In the genomic region with DNA sequence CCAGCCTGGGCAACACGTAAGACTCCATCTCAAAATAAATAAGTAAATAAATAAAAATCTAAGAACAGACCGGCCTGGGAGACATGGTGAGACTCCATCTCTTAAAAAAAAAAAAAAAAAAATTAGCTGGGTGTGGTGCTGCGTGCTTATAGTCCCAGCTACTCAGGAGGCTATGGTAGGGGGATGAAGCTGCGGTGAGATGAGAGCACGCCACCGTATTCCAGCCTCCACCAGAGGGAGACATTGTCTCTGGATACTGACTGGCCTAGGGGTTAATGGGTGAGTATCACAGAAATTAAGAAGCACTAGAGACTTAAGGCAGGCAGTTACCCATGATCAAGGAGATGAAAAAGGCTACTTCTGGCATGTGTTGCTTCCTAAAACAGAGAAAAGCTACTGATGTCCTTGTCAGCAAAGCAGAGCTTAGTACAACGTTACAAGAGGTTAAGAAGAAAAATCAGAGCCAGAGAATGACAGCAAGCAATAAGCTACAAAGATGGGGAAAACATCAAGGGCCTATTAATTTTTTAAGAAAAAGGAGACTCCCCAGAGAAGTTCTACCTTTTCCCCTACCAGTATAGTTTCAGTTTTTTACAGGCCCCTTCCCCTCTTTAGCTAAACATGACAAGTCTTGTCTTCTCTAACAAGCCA, we compare ENCODE assay signal across 1 cellular context.
TF ChIP-seq lines count a peak whose summit lies in the region.

No MANE protein-coding gene starts in this region.

TF ChIP-seq in GM23338, 12 proteins besides CTCF, POLR2A, EP300 and RAD21 (continued from another document):
- TF ChIP-seq, protein P1, sequence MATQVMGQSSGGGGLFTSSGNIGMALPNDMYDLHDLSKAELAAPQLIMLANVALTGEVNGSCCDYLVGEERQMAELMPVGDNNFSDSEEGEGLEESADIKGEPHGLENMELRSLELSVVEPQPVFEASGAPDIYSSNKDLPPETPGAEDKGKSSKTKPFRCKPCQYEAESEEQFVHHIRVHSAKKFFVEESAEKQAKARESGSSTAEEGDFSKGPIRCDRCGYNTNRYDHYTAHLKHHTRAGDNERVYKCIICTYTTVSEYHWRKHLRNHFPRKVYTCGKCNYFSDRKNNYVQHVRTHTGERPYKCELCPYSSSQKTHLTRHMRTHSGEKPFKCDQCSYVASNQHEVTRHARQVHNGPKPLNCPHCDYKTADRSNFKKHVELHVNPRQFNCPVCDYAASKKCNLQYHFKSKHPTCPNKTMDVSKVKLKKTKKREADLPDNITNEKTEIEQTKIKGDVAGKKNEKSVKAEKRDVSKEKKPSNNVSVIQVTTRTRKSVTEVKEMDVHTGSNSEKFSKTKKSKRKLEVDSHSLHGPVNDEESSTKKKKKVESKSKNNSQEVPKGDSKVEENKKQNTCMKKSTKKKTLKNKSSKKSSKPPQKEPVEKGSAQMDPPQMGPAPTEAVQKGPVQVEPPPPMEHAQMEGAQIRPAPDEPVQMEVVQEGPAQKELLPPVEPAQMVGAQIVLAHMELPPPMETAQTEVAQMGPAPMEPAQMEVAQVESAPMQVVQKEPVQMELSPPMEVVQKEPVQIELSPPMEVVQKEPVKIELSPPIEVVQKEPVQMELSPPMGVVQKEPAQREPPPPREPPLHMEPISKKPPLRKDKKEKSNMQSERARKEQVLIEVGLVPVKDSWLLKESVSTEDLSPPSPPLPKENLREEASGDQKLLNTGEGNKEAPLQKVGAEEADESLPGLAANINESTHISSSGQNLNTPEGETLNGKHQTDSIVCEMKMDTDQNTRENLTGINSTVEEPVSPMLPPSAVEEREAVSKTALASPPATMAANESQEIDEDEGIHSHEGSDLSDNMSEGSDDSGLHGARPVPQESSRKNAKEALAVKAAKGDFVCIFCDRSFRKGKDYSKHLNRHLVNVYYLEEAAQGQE (IDR thresholded peaks at IDR 0.05; ENCODE audit: unreplicated experiment) = no peak
- TF ChIP-seq STAT1 (IDR thresholded peaks at IDR 0.05; ENCODE audit: unreplicated experiment) (no peak), CREB1 (CRISPR knock-in tag; IDR thresholded peaks at IDR 0.05; ENCODE audit: low read depth) (no peak), POLR2AphosphoS5 (IDR thresholded peaks at IDR 0.05; ENCODE audit: low read depth) (no peak), NANOG (IDR thresholded peaks at IDR 0.05; ENCODE audit: borderline replicate concordance) (no peak), EZH2 (IDR thresholded peaks at IDR 0.05; ENCODE audit: low read depth, unreplicated experiment) (no peak), EZH2phosphoT487 (IDR thresholded peaks at IDR 0.05; ENCODE audit: unreplicated experiment) (no peak), JUNB (IDR thresholded peaks at IDR 0.05; ENCODE audit: unreplicated experiment) (no peak)
